ENCODE assay signal across 10 cellular contexts in the genomic region with DNA sequence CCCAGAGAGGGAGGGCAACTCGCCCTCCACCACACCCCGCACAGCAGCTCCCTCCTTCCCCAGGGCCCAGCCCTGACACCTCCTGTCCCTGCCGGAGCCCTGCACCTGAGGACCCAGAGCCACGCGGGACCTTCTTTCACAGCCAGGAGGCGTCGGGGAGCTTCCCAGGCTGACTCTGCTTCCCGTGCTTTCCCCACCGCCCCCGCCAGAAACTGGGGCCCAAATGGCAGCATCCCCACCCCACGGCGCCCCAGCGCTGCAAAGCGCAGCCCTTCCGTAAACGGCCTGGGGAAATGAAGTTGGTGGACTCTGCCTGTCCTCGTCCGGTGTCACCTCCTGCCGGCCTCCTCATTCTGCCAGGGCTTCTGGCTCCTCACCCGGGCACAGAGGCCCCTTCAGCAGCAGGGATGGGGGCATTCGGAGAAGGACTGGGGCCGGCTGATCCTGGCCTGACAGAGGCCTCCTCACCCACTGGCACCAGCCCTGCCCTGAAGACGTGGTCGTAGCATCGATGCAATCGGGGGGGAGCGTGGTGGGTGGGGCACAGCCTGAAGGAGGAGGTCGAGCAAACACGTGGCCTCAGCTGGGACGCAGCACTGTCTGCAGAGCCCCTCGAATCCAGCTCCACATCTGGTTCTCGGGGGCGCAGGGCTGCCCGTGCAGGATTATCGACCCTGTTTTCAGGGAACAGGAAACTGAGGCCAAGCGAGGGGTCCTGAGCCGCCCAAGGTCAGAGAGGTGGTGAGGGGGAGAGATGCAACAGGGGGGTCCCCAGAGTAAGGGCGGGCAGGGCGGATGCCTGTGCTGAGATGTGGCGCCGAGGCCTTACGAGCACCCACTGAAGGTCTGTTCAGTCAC.
A peak's percentile ranks its signal among the peaks of the same experiment; 100 is the strongest.
DNase-seq lines count a peak whose midpoint lies in the region; ATAC-seq and TF ChIP-seq lines count a peak whose summit lies in the region.
"Had no signal": no experiment of that assay in that cellular context is flagged by ENCODE, and none has a peak within 500 bp of the region (broad histone marks: within the 10 kb centered on the region; RNA-seq: fewer than 3 reads in every experiment).

No MANE protein-coding gene starts in this region.

- ATAC-seq in GM18861 (IDR thresholded peaks at IDR 0.05; ENCODE audit: unreplicated experiment) (no peak), HG02840 (IDR thresholded peaks at IDR 0.05; ENCODE audit: low FRiP score, unreplicated experiment) (no peak), HG03039 (IDR thresholded peaks at IDR 0.05; ENCODE audit: unreplicated experiment) (no peak)
- ATAC-seq: activated CD8-positive, alpha-beta memory T cell treated with anti-CD3 and anti-CD28 coated beads, Interleukin-2, amount 10 ng/mL, durations not matched to agents 7 days and 5 days had no signal

- H3K4me3 ChIP-seq in AG04449 (ENCODE audit: low read depth, low read length): no peak overlapping the region

- CTCF ChIA-PET in AG04449 (lab: Yijun Ruan, JAX): no interaction called here

- TF ChIP-seq CTCF in AG04449 (IDR thresholded peaks at IDR 0.05; ENCODE audit: insufficient read depth, low read length, missing control alignments) (peak; percentile 22), GM13976 (IDR thresholded peaks at IDR 0.05; ENCODE audit: borderline replicate concordance, control extremely low read depth, extremely low read depth, insufficient read depth, missing control alignments) (no peak)

- in situ Hi-C loops in GM13976 (cut with MboI; ENCODE audit: low sequenced_read_pairs, unreplicated experiment): no loop called here

- no peak for DNase-seq in AG04449 (ENCODE audit: low read depth, low spot score)
- DNase-seq in GM13976 (ENCODE audit: low spot score): peak; percentile 46
- peak; percentile 42 for DNase-seq in UCSD-AML1 (lab: John Stamatoyannopoulos, UW; ENCODE audit: unreplicated experiment)
- peak; percentile 74 for DNase-seq in islet precursor cell
- DNase-seq in dermis blood vessel endothelial cell: no peak
- DNase-seq: activated CD8-positive, alpha-beta memory T cell treated with anti-CD3 and anti-CD28 coated beads, Interleukin-2, amount 10 ng/mL, durations not matched to agents 7 days and 5 days; effector CD4-positive, alpha-beta T cell had no signal

- POLR2A ChIA-PET in AG04449 (lab: Yijun Ruan, JAX): no interaction called here

Comparison
In these comparisons a context has a peak if more than half of its experiments do, and no peak if none do; other contexts are left out.
1. DNase-seq: peak in GM13976 (single experiment), UCSD-AML1 (single experiment) and islet precursor cell (single experiment); none in AG04449 (single experiment) and dermis blood vessel endothelial cell (single experiment).